ENCODE assay signal across 32 cellular contexts in the genomic region with DNA sequence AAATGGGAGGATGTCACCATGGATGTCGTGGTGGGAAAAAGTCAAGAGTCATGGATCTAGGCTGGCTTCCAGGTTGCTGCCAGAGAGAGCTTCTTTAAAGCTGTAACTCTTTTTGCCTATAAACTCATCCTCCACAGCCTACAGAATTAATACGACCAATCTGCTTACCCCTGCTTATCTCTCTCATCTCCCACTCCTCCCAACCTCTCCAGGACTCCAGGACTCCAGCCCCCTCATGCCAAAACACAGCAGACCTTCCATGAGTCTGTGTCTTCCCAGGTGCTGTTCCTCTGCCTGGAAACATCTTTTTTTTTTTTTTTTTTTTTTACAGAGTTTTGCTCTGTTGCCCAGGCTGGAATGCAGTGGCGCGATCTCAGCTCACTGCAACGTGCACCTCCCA. TPM values are rescaled to one million over a fixed set of nuclear protein-coding genes. Genes with fewer than 3 reads are reported as not detected.
"Had no signal": no experiment of that assay in that cellular context is flagged by ENCODE, and none has a peak within 500 bp of the region (broad histone marks: within the 10 kb centered on the region; RNA-seq: fewer than 3 reads in every experiment).

No MANE protein-coding gene starts in this region.

- H2AFZ ChIP-seq: hepatocyte had no signal

- H3K27me3 ChIP-seq: ascending aorta, cardiac muscle cell, dorsolateral prefrontal cortex, gastrocnemius medialis, hepatocyte, ovary, suprapubic skin, tibial nerve had no signal

- H3K79me2 ChIP-seq: hepatocyte had no signal

- H3K4me3 ChIP-seq: ascending aorta, cardiac muscle cell, coronary artery, dorsolateral prefrontal cortex, gastrocnemius medialis, hepatocyte, mucosa of descending colon, ovary, prostate gland, suprapubic skin, tibial nerve had no signal

- H3K9me3 Mint-ChIP-seq: activated naive CD4-positive, alpha-beta T cell treated with anti-CD3 and anti-CD28 coated beads for 36 hours; activated naive CD8-positive, alpha-beta T cell treated with anti-CD3 and anti-CD28 coated beads for 36 hours; nephron progenitor cell had no signal

- H3K27ac ChIP-seq: ascending aorta, cardiac muscle cell, coronary artery, dorsolateral prefrontal cortex, gastrocnemius medialis, hepatocyte, neutrophil, ovary, prostate gland, suprapubic skin, tibial nerve had no signal

- H3K4me2 ChIP-seq: hepatocyte had no signal

- H3K9me3 ChIP-seq: ascending aorta, gastrocnemius medialis, mucosa of descending colon, neutrophil, ovary, prostate gland, suprapubic skin, tibial nerve had no signal

- H3K4me1 Mint-ChIP-seq: activated CD4-positive, alpha-beta T cell treated with anti-CD3 and anti-CD28 coated beads for 36 hours; nephron progenitor cell; T-cell had no signal

- H3K27ac Mint-ChIP-seq: activated CD4-positive, alpha-beta T cell treated with anti-CD3 and anti-CD28 coated beads for 36 hours; activated naive CD4-positive, alpha-beta T cell treated with anti-CD3 and anti-CD28 coated beads for 36 hours; activated naive CD8-positive, alpha-beta T cell treated with anti-CD3 and anti-CD28 coated beads for 36 hours; brain; nephron progenitor cell; T-cell had no signal

- H3K36me3 Mint-ChIP-seq: activated naive CD8-positive, alpha-beta T cell treated with anti-CD3 and anti-CD28 coated beads for 36 hours; brain; T-cell had no signal

- H3K36me3 ChIP-seq: ascending aorta, cardiac muscle cell, gastrocnemius medialis, neutrophil, ovary, prostate gland, suprapubic skin, tibial nerve had no signal

- DNase-seq: activated CD4-positive, alpha-beta T cell treated with anti-CD3 and anti-CD28 coated beads for 36 hours; activated CD4-positive, CD25-positive, alpha-beta regulatory T cell; activated effector memory CD4-positive, alpha-beta T cell treated with Interleukin-2 at 50 U/mL for 16 hours; activated naive CD4-positive, alpha-beta T cell treated with anti-CD3 and anti-CD28 coated beads for 36 hours; activated naive CD8-positive, alpha-beta T cell treated with anti-CD3 and anti-CD28 coated beads for 36 hours; activated T-cell treated with anti-CD3 and anti-CD28 coated beads for 4 hours; dorsolateral prefrontal cortex; effector memory CD4-positive, alpha-beta T cell; gastrocnemius medialis; islet precursor cell; left cardiac atrium; left ventricle myocardium superior; mucosa of descending colon; nephron progenitor cell; ovary; stimulated activated CD4-positive, alpha-beta T cell treated with anti-CD3 and anti-CD28 coated beads, Interleukin-15, amount 100 ng/mL, for 24 hours; stimulated activated naive CD4-positive, alpha-beta T cell; T-cell had no signal

- H3K27me3 Mint-ChIP-seq: brain had no signal

- H3K4me3 Mint-ChIP-seq: activated CD4-positive, alpha-beta T cell treated with anti-CD3 and anti-CD28 coated beads for 36 hours; activated naive CD4-positive, alpha-beta T cell treated with anti-CD3 and anti-CD28 coated beads for 36 hours; activated naive CD8-positive, alpha-beta T cell treated with anti-CD3 and anti-CD28 coated beads for 36 hours; brain; nephron progenitor cell; T-cell had no signal

- ATAC-seq: activated CD4-positive, alpha-beta T cell treated with anti-CD3 and anti-CD28 coated beads for 36 hours; gastrocnemius medialis; left cardiac atrium; left ventricle myocardium superior; mucosa of descending colon; T-cell had no signal

- H3K4me1 ChIP-seq: ascending aorta, gastrocnemius medialis, prostate gland, suprapubic skin, tibial nerve had no signal

RNA-seq across cellular contexts. Expression of gene SLC10A4, which starts 15.3 kb away (rescaled TPM):
- total RNA-seq: activated CD4-positive, alpha-beta T cell treated with anti-CD3 and anti-CD28 coated beads for 36 hours; activated naive CD4-positive, alpha-beta T cell treated with anti-CD3 and anti-CD28 coated beads for 36 hours; activated naive CD8-positive, alpha-beta T cell treated with anti-CD3 and anti-CD28 coated beads for 36 hours; epithelial cell of proximal tubule; left ventricle myocardium superior; mesenteric fat pad; myocyte; ureter had no signal
- polyA plus RNA-seq: cardiac muscle cell had no signal

RNA-seq across cellular contexts. Expression of gene ZAR1, which starts 22.2 kb away (rescaled TPM):
- total RNA-seq: activated CD4-positive, alpha-beta T cell treated with anti-CD3 and anti-CD28 coated beads for 36 hours; activated naive CD4-positive, alpha-beta T cell treated with anti-CD3 and anti-CD28 coated beads for 36 hours; activated naive CD8-positive, alpha-beta T cell treated with anti-CD3 and anti-CD28 coated beads for 36 hours; cardiac muscle cell; gastrocnemius medialis; hepatocyte; left cardiac atrium; left ventricle myocardium superior; lung microvascular endothelial cell; mesenteric fat pad; mucosa of descending colon; myocyte; ovary; suprapubic skin; T-cell; ureter had no signal
- polyA plus RNA-seq: cardiac muscle cell, hepatocyte had no signal
